Comparison of ENCODE assay signal across 1 cellular context in the genomic region with DNA sequence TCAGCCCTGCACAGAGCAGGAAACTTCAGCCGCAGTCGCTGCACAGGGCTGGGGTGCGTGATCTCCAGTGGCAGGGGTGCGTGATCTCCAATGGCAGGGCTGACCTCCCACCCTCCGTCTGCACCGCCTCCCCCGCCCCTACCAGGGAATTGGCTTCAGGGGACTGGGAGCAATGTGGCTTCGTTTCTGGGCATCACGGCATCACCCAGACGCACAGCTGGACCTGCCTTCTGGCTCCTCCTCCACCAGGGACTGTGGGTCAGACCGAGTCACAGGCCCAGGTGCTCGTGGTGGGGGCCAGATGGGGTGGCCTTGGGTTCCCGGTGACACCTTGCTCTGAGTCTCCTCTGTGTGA.
TF ChIP-seq lines count a peak whose summit lies in the region.

No MANE protein-coding gene starts in this region.

TF ChIP-seq in GM23338, 12 proteins besides CTCF, POLR2A, EP300 and RAD21 (continued from another document):
- TF ChIP-seq, protein P1, sequence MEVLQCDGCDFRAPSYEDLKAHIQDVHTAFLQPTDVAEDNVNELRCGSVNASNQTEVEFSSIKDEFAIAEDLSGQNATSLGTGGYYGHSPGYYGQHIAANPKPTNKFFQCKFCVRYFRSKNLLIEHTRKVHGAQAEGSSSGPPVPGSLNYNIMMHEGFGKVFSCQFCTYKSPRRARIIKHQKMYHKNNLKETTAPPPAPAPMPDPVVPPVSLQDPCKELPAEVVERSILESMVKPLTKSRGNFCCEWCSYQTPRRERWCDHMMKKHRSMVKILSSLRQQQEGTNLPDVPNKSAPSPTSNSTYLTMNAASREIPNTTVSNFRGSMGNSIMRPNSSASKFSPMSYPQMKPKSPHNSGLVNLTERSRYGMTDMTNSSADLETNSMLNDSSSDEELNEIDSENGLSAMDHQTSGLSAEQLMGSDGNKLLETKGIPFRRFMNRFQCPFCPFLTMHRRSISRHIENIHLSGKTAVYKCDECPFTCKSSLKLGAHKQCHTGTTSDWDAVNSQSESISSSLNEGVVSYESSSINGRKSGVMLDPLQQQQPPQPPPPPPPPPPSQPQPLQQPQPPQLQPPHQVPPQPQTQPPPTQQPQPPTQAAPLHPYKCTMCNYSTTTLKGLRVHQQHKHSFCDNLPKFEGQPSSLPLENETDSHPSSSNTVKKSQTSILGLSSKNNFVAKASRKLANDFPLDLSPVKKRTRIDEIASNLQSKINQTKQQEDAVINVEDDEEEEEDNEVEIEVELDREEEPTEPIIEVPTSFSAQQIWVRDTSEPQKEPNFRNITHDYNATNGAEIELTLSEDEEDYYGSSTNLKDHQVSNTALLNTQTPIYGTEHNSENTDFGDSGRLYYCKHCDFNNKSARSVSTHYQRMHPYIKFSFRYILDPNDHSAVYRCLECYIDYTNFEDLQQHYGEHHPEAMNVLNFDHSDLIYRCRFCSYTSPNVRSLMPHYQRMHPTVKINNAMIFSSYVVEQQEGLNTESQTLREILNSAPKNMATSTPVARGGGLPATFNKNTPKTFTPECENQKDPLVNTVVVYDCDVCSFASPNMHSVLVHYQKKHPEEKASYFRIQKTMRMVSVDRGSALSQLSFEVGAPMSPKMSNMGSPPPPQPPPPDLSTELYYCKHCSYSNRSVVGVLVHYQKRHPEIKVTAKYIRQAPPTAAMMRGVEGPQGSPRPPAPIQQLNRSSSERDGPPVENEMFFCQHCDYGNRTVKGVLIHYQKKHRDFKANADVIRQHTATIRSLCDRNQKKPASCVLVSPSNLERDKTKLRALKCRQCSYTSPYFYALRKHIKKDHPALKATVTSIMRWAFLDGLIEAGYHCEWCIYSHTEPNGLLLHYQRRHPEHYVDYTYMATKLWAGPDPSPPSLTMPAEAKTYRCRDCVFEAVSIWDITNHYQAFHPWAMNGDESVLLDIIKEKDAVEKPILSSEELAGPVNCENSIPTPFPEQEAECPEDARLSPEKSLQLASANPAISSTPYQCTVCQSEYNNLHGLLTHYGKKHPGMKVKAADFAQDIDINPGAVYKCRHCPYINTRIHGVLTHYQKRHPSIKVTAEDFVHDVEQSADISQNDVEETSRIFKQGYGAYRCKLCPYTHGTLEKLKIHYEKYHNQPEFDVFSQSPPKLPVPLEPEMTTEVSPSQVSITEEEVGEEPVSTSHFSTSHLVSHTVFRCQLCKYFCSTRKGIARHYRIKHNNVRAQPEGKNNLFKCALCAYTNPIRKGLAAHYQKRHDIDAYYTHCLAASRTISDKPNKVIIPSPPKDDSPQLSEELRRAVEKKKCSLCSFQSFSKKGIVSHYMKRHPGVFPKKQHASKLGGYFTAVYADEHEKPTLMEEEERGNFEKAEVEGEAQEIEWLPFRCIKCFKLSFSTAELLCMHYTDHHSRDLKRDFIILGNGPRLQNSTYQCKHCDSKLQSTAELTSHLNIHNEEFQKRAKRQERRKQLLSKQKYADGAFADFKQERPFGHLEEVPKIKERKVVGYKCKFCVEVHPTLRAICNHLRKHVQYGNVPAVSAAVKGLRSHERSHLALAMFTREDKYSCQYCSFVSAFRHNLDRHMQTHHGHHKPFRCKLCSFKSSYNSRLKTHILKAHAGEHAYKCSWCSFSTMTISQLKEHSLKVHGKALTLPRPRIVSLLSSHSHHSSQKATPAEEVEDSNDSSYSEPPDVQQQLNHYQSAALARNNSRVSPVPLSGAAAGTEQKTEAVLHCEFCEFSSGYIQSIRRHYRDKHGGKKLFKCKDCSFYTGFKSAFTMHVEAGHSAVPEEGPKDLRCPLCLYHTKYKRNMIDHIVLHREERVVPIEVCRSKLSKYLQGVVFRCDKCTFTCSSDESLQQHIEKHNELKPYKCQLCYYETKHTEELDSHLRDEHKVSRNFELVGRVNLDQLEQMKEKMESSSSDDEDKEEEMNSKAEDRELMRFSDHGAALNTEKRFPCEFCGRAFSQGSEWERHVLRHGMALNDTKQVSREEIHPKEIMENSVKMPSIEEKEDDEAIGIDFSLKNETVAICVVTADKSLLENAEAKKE (CRISPR knock-in tag; IDR thresholded peaks at IDR 0.05), result no peak
- TF ChIP-seq ZNF331 (CRISPR knock-in tag; IDR thresholded peaks at IDR 0.05; ENCODE audit: low read depth), result no peak
- TF ChIP-seq, protein P2, sequence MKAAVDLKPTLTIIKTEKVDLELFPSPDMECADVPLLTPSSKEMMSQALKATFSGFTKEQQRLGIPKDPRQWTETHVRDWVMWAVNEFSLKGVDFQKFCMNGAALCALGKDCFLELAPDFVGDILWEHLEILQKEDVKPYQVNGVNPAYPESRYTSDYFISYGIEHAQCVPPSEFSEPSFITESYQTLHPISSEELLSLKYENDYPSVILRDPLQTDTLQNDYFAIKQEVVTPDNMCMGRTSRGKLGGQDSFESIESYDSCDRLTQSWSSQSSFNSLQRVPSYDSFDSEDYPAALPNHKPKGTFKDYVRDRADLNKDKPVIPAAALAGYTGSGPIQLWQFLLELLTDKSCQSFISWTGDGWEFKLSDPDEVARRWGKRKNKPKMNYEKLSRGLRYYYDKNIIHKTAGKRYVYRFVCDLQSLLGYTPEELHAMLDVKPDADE (IDR thresholded peaks at IDR 0.05), result no peak
- no peak for TF ChIP-seq POLR2AphosphoS5 (IDR thresholded peaks at IDR 0.05; ENCODE audit: low read depth)
- TF ChIP-seq EZH2phosphoT487 (IDR thresholded peaks at IDR 0.05; ENCODE audit: unreplicated experiment), result no peak
TF ChIP-seq in GM23338: peak in this region for 0.
